1 cellular context compared by ENCODE assay signal in genomic region chr20:5749512-5750490, GRCh38.
TF ChIP-seq lines count a peak whose summit lies in the region.

SHLD1 (plus strand) TSS chr20:5750401; CDS start chr20:5772866, 22,465 bp downstream.

TF ChIP-seq in A549, 52 proteins besides CTCF, POLR2A, EP300 and RAD21 (continued from another document):
- TF ChIP-seq HOXA7 (CRISPR knock-in tag; IDR thresholded peaks at IDR 0.05): 0 out of 2 replicates have a peak, but pooled peaks have one; percentile 33
- no peak for TF ChIP-seq KDM5A (IDR thresholded peaks at IDR 0.05)
- no peak for TF ChIP-seq FOSL2 (IDR thresholded peaks at IDR 0.05)
- TF ChIP-seq FOSL2 (CRISPR knock-in tag; IDR thresholded peaks at IDR 0.05): peak; percentile 25
- TF ChIP-seq, protein P1, sequence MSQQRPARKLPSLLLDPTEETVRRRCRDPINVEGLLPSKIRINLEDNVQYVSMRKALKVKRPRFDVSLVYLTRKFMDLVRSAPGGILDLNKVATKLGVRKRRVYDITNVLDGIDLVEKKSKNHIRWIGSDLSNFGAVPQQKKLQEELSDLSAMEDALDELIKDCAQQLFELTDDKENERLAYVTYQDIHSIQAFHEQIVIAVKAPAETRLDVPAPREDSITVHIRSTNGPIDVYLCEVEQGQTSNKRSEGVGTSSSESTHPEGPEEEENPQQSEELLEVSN (IDR thresholded peaks at IDR 0.05; ENCODE audit: borderline replicate concordance, low read depth): no peak
- TF ChIP-seq NR3C1 (IDR thresholded peaks at IDR 0.05): no peak
- no peak for TF ChIP-seq PHF8 (IDR thresholded peaks at IDR 0.05; ENCODE audit: borderline replicate concordance, low read depth)
- TF ChIP-seq ZC3H11A (IDR thresholded peaks at IDR 0.05): no peak
- TF ChIP-seq HES2 (IDR thresholded peaks at IDR 0.05): no peak
- no peak for TF ChIP-seq EHMT2 (IDR thresholded peaks at IDR 0.05; ENCODE audit: low read depth)
- TF ChIP-seq HOXB5 (CRISPR knock-in tag; IDR thresholded peaks at IDR 0.05): peak; percentile 95
- no peak; the same call in 1 of the 2 replicates for TF ChIP-seq CHD4 (IDR thresholded peaks at IDR 0.05; ENCODE audit: borderline replicate concordance)
- TF ChIP-seq ZSCAN20 (CRISPR knock-in tag; IDR thresholded peaks at IDR 0.05): peak; percentile 86
- TF ChIP-seq SMC3 (IDR thresholded peaks at IDR 0.05): peak; percentile 41; the same call in 2 of the 3 replicates
- no peak for TF ChIP-seq GATA3 (IDR thresholded peaks at IDR 0.05; ENCODE audit: borderline replicate concordance)
- TF ChIP-seq, protein P2, sequence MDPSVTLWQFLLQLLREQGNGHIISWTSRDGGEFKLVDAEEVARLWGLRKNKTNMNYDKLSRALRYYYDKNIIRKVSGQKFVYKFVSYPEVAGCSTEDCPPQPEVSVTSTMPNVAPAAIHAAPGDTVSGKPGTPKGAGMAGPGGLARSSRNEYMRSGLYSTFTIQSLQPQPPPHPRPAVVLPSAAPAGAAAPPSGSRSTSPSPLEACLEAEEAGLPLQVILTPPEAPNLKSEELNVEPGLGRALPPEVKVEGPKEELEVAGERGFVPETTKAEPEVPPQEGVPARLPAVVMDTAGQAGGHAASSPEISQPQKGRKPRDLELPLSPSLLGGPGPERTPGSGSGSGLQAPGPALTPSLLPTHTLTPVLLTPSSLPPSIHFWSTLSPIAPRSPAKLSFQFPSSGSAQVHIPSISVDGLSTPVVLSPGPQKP (IDR thresholded peaks at IDR 0.05; ENCODE audit: low read depth, low read length): no peak
- no peak for TF ChIP-seq CEBPB (IDR thresholded peaks at IDR 0.05)
- no peak for TF ChIP-seq CHD2 (IDR thresholded peaks at IDR 0.05; ENCODE audit: low read length, partially characterized antibody)
- no peak for TF ChIP-seq HEYL (CRISPR knock-in tag; IDR thresholded peaks at IDR 0.05)
- TF ChIP-seq JUNB (IDR thresholded peaks at IDR 0.05): no peak
- no peak for TF ChIP-seq MAFK (IDR thresholded peaks at IDR 0.05; ENCODE audit: partially characterized antibody)
- TF ChIP-seq NPAS2 (CRISPR knock-in tag; IDR thresholded peaks at IDR 0.05; ENCODE audit: borderline replicate concordance): no peak
- no peak for TF ChIP-seq USF2 (IDR thresholded peaks at IDR 0.05)
